Comparison of ENCODE assay signal across 22 cellular contexts in the genomic region with DNA sequence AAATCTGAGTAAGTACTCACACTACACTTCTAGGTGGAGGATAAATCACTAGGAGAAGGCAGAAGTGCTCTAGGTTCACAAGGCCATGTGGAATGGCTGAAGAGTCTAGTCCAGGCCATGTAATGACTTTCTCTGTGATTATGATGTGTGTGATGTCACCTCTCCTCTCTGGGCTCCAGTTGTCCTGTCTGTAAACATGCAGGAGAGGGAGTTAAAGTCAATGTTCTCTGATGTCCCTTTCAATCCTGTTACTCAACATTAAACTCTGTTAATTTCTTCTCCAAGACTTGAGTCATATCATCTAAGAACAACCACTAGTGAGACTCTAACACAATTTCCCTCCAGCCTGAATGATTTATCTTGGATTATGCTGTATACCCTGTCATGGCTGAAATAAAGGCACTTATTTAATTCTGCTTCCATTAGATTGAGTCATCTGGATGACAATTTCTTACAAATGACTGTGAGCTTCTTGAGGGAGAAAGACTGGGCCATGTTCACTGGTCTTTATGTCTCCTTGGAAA.
"Had no signal": no experiment of that assay in that cellular context is flagged by ENCODE, and none has a peak within 500 bp of the region (broad histone marks: within the 10 kb centered on the region; RNA-seq: fewer than 3 reads in every experiment).

No MANE protein-coding gene starts in this region.

- H3K4me3 ChIP-seq: adrenal gland, breast epithelium, coronary artery, esophagus squamous epithelium, hepatocyte, mucosa of descending colon, smooth muscle cell, testis, vagina had no signal

- ATAC-seq: activated CD4-positive, CD25-positive, alpha-beta regulatory T cell treated with anti-CD3 and anti-CD28 coated beads, Interleukin-2, amount 50 U/mL, for 24 hours; activated CD8-positive, alpha-beta T cell treated with anti-CD3 and anti-CD28 coated beads, Interleukin-2, amount 10 ng/mL, durations not matched to agents 7 days and 5 days; mucosa of descending colon; sciatic nerve; stimulated activated memory B cell treated with anti-CD40 and anti-IgM and Interleukin-4, amounts not matched to agents 10 μg/mL and 1 μg/mL and 100 μg/mL, for 72 hours had no signal

- H3K9me3 ChIP-seq: adrenal gland, breast epithelium, esophagus squamous epithelium, mucosa of descending colon, testis, vagina had no signal

- H3K36me3 ChIP-seq: adrenal gland, breast epithelium, vagina had no signal

- H3K27me3 ChIP-seq: adrenal gland, breast epithelium, esophagus squamous epithelium, hepatocyte, testis, vagina had no signal

- DNase-seq: activated CD4-positive, alpha-beta T cell treated with anti-CD3 and anti-CD28 coated beads, Interleukin-2, amount 10 ng/mL, durations not matched to agents 7 days and 5 days; activated CD8-positive, alpha-beta T cell treated with anti-CD3 and anti-CD28 coated beads, Interleukin-2, amount 10 ng/mL, durations not matched to agents 7 days and 5 days; activated naive CD4-positive, alpha-beta T cell; adrenal gland; cerebellar nuclear complex; esophagus squamous epithelium; immature natural killer cell; mucosa of descending colon; nephron progenitor cell; stimulated activated CD4-positive, alpha-beta T cell treated with anti-CD3 and anti-CD28 coated beads, Interleukin-15, amount 100 ng/mL, for 24 hours; trophoblast cell had no signal

- H3K4me1 ChIP-seq: adrenal gland, breast epithelium, esophagus squamous epithelium, parathyroid adenoma, vagina had no signal

- H3K27ac ChIP-seq: adrenal gland, breast epithelium, coronary artery, esophagus squamous epithelium, hepatocyte, parathyroid adenoma, testis, vagina, VCaP had no signal
